Comparison of ENCODE assay signal across 21 cellular contexts in the genomic region with DNA sequence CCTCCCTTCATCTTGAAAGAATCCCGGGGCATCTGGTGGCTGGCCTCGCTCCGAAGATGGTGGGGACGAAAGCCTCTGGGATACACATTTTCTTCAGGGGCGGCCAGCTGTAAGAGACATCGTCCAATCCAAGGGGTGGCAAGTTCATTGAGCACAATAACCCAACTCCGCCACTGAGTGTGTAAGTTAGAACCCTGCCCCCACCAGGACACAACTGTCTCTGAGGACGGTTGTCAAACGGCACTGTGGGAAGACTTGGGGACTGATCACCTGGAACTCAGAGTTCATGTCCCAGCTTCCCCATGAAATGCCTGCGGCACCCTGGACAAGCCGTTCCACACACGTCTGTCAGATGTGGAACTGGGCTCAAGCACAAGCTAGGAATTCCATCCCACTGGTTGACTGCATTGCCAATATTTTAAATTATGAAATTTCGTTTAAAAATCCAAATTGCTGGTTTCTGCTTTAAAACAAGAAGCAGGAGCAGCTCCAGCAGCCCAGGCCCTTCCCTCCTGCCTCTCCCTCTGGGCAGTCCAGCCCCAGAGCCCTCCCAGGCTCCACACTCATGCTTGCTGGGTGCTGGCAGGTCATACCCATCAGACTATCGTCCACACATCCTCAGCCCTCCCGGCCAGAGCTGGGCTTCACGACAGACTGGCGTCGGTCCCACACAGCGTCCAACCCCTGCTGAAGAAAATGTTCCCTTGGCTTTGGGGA.
DNase-seq lines count a peak whose midpoint lies in the region; ATAC-seq and TF ChIP-seq lines count a peak whose summit lies in the region.
"Had no signal": no experiment of that assay in that cellular context is flagged by ENCODE, and none has a peak within 500 bp of the region (broad histone marks: within the 10 kb centered on the region; RNA-seq: fewer than 3 reads in every experiment).

No MANE protein-coding gene starts in this region.

- DNase-seq in left ventricle myocardium inferior: peak; percentile 72
- no peak for DNase-seq in neuronal stem cell (ENCODE audit: low spot score)
- DNase-seq in stomach: peak; percentile 18
- no peak for DNase-seq in iPS-NIHi7 (ENCODE audit: extremely low spot score)
- DNase-seq: activated CD4-positive, alpha-beta T cell treated with anti-CD3 and anti-CD28 coated beads, Interleukin-2, amount 50 U/mL, for 1 hour; activated naive CD8-positive, alpha-beta T cell treated with anti-CD3 and anti-CD28 coated beads, Interleukin-2, amount 10 ng/mL, durations not matched to agents 7 days and 5 days; BE2C; effector memory CD8-positive, alpha-beta T cell; NCI-H1105; NCI-H2029; PC-3; stimulated activated CD4-positive, alpha-beta T cell treated with anti-CD3 and anti-CD28 coated beads, Interleukin-4, amount 100 ng/mL, for 24 hours; stimulated activated naive CD4-positive, alpha-beta T cell treated with Interleukin-2 at 50 U/mL for 16 hours had no signal

- peak overlapping the region; percentile 51 for H2AK5ac ChIP-seq in neuronal stem cell (ENCODE audit: low read depth, low read length)

- no peak overlapping the region for H2BK120ac ChIP-seq in neuronal stem cell (ENCODE audit: low read depth, low read length)

- H2BK15ac ChIP-seq in neuronal stem cell (ENCODE audit: low read length): no peak overlapping the region

- TF ChIP-seq CTCF in left ventricle myocardium inferior (IDR thresholded peaks at IDR 0.05; ENCODE audit: borderline replicate concordance) (no peak), stomach (IDR thresholded peaks at IDR 0.05) (no peak)

- no peak overlapping the region for H3K4me2 ChIP-seq in neuronal stem cell (ENCODE audit: insufficient read depth, low read length, poor library complexity, severe bottlenecking)

- H3K27me3 ChIP-seq in HUES6 (ENCODE audit: control insufficient read depth, insufficient read depth, low read length) (no peaks in the 10 kb centered on the region), left ventricle myocardium inferior (ENCODE audit: low read depth) (peaks cover 19% of the 10 kb centered on the region), neuronal stem cell (ENCODE audit: control insufficient read depth in 3 of 3, insufficient read depth in 3 of 3, low read depth in 1 of 3, low read length in 3 of 3) (no peaks in the 10 kb centered on the region), stomach (no peaks in the 10 kb centered on the region)
- H3K27me3 ChIP-seq: BE2C had no signal

- no peak overlapping the region for H3K14ac ChIP-seq in neuronal stem cell (ENCODE audit: low read length)

- TF ChIP-seq EP300 in stomach (IDR thresholded peaks at IDR 0.05): no peak

- H3K4me3 ChIP-seq in HUES6 (ENCODE audit: low read depth, low read length): no peak overlapping the region
- H3K4me3 ChIP-seq in left ventricle myocardium inferior: no peak overlapping the region
- H3K4me3 ChIP-seq in neuronal stem cell (ENCODE audit: low read length in 2 of 2): no peak overlapping the region
- no peak overlapping the region for H3K4me3 ChIP-seq in stomach
- H3K4me3 ChIP-seq: esophagus muscularis mucosa, prostate gland had no signal

- H3K27ac ChIP-seq in HUES6 (ENCODE audit: low read depth, low read length) (no peak overlapping the region; the same call in 1 of the 2 replicates), left ventricle myocardium inferior (replicated peaks) (peak overlapping the region; percentile 63), neuronal stem cell (replicated peaks; ENCODE audit: low read length) (no peak overlapping the region), stomach (peak overlapping the region in 1 of 5 donors; percentile 64)
- H3K27ac ChIP-seq: HL-60, VCaP had no signal

- peak overlapping the region; percentile 13 for H3K9ac ChIP-seq in HUES6 (ENCODE audit: low read length)
- H3K9ac ChIP-seq in neuronal stem cell (ENCODE audit: low read depth, low read length, poor library complexity): no peak overlapping the region

- H3K9me3 ChIP-seq in HUES6 (ENCODE audit: control insufficient read depth, insufficient read depth, low read depth, low read length): peaks cover 2% of the 10 kb centered on the region; the same call in 1 of the 2 replicates
- peaks cover 14% of the 10 kb centered on the region for H3K9me3 ChIP-seq in left ventricle myocardium inferior (replicated peaks)
- peaks cover 0 to 5% of the 10 kb centered on the region in 2 donors for H3K9me3 ChIP-seq in neuronal stem cell (replicated peaks in 1 of 2; ENCODE audit: control insufficient read depth in 2 of 2, insufficient read depth in 1 of 2, low read depth in 1 of 2, low read length in 2 of 2)
- peaks cover 0 to 4% (median 2%) of the 10 kb centered on the region in 4 donors for H3K9me3 ChIP-seq in stomach
- H3K9me3 ChIP-seq: BE2C, prostate gland had no signal

- H2BK5ac ChIP-seq in neuronal stem cell (ENCODE audit: low read length): no peak overlapping the region

- H3K18ac ChIP-seq in neuronal stem cell (ENCODE audit: low read length): no peak overlapping the region

- no peak overlapping the region for H2BK12ac ChIP-seq in neuronal stem cell (ENCODE audit: low read length)

- intact Hi-C loops in left ventricle myocardium inferior (cut with micrococcal nuclease): no loop called here
- intact Hi-C loops in stomach (cut with DNase I; ENCODE audit: low total_unique reads): no loop called here

- H3K79me1 ChIP-seq in neuronal stem cell (ENCODE audit: low read depth, low read length): no peaks in the 10 kb centered on the region

- TF ChIP-seq POLR2A in stomach (IDR thresholded peaks at IDR 0.05) (no peak), GM18505 (IDR thresholded peaks at IDR 0.05; ENCODE audit: borderline replicate concordance, extremely low read depth, insufficient read depth, insufficient read length) (no peak)

- H4K8ac ChIP-seq in neuronal stem cell (ENCODE audit: low read depth, low read length): no peak overlapping the region

- no peak overlapping the region for H4K91ac ChIP-seq in neuronal stem cell (ENCODE audit: low read depth, low read length, poor library complexity)

- peaks cover 12% of the 10 kb centered on the region; the same call in 1 of the 2 replicates for H3K4me1 ChIP-seq in HUES6 (ENCODE audit: control insufficient read depth, insufficient read depth, low read length)
- peaks cover 8% of the 10 kb centered on the region for H3K4me1 ChIP-seq in left ventricle myocardium inferior
- peaks cover 4 to 7% of the 10 kb centered on the region in 2 donors for H3K4me1 ChIP-seq in neuronal stem cell (ENCODE audit: control insufficient read depth in 2 of 2, insufficient read depth in 1 of 2, low read depth in 1 of 2, low read length in 2 of 2)
- H3K4me1 ChIP-seq in stomach: peaks cover 6 to 26% (median 15%) of the 10 kb centered on the region in 4 donors
- H3K4me1 ChIP-seq: BE2C had no signal

- H3K36me3 ChIP-seq in HUES6 (ENCODE audit: control insufficient read depth, insufficient read depth, low read length) (no peaks in the 10 kb centered on the region), left ventricle myocardium inferior (no peaks in the 10 kb centered on the region), neuronal stem cell (replicated peaks in 1 of 2; ENCODE audit: control insufficient read depth in 2 of 2, insufficient read depth in 2 of 2, low read length in 2 of 2) (no peaks in the 10 kb centered on the region), stomach (no peaks in the 10 kb centered on the region)
- H3K36me3 ChIP-seq: BE2C, esophagus muscularis mucosa, prostate gland had no signal

- ATAC-seq in GM18517 (IDR thresholded peaks at IDR 0.05; ENCODE audit: unreplicated experiment): no peak
- ATAC-seq in GM18505 (IDR thresholded peaks at IDR 0.05; ENCODE audit: unreplicated experiment): no peak
- no peak for ATAC-seq in HG03571 (IDR thresholded peaks at IDR 0.05; ENCODE audit: unreplicated experiment)
- ATAC-seq: effector memory CD8-positive, alpha-beta T cell; PC-3 had no signal

- H3K4ac ChIP-seq in neuronal stem cell (ENCODE audit: low read length): no peak overlapping the region

- H2AFZ ChIP-seq in neuronal stem cell (ENCODE audit: low read length): no peak overlapping the region

- WGBS in neuronal stem cell (ENCODE audit: extremely low coverage in 2 of 2, insufficient read length in 2 of 2, insufficient replicate concordance in 1 of 2), 2 donors: no CpG with 5 or more reads among the region's 19 CpGs
- WGBS in stomach, 5 donors: 74 to 88% (median 88%) methylated on average over 17 to 19 of the region's 19 CpGs

- peak overlapping the region; percentile 22 for H3K23ac ChIP-seq in neuronal stem cell (ENCODE audit: low read depth, low read length, poor library complexity)

Comparison
In these comparisons a context has a peak if more than half of its experiments do, and no peak if none do; other contexts are left out.
1. DNase-seq: peak in left ventricle myocardium inferior (single experiment) and stomach (single experiment); none in neuronal stem cell (single experiment) and iPS-NIHi7 (single experiment).